Comparison of ENCODE assay signal across 19 cellular contexts in genomic region chr3:33419948-33420347, GRCh38. TPM values are rescaled to one million over a fixed set of nuclear protein-coding genes. Genes with fewer than 3 reads are reported as not detected.
DNase-seq lines count a peak whose midpoint lies in the region; ATAC-seq, FAIRE-seq and TF ChIP-seq lines count a peak whose summit lies in the region.
"Had no signal": no experiment of that assay in that cellular context is flagged by ENCODE, and none has a peak within 500 bp of the region (broad histone marks: within the 10 kb centered on the region; RNA-seq: fewer than 3 reads in every experiment).

No MANE protein-coding gene starts in this region.

- POLR2A ChIA-PET in GM12878 (lab: Charles Lee), result no interaction called here

- peak; percentile 54 for FAIRE-seq in GM12878 (lab: Jason Lieb, UNC)
- no peak for FAIRE-seq in urothelium cell line (lab: Jason Lieb, UNC)

- ATAC-seq in GM18858 (IDR thresholded peaks at IDR 0.05; ENCODE audit: unreplicated experiment) (peak; percentile 60), HG03571 (IDR thresholded peaks at IDR 0.05; ENCODE audit: unreplicated experiment) (peak; percentile 80), GM12878 (peak; percentile 68), HG03521 (IDR thresholded peaks at IDR 0.05; ENCODE audit: unreplicated experiment) (no peak)
- ATAC-seq: body of pancreas, heart right ventricle, T-cell had no signal

- SMC1A ChIA-PET in GM12878 (lab: Charles Lee; ENCODE audit: uncharacterized antibody, unreplicated experiment), result interaction anchor here (1.0 to 1.4 kb wide), 3 partner anchors 10 to 47 kb away, joined by 3 to 5 read pairs (median 3); no protein-coding TSS in a partner anchor

- DNase-seq in CD1c-positive myeloid dendritic cell (ENCODE audit: extremely low spot score) (peak; percentile 44), GM12878 (ENCODE audit: low read depth, low spot score) (no peak), urothelium cell line (ENCODE audit: low spot score) (no peak), foreskin fibroblast (no peak), OCI-M2 (lab: John Stamatoyannopoulos, UW; ENCODE audit: unreplicated experiment) (no peak)
- DNase-seq: AML-193, body of pancreas, DMS79, heart right ventricle, MG63, NCI-H2081 treated with DMSO at 0.1 percent for 48 hours, NCI-H69, T-cell, uterus had no signal

- H3K4me2 ChIP-seq in GM12878 (ENCODE audit: control insufficient read depth, insufficient read depth), result peak overlapping the region; percentile 65

- H3K4me3 ChIP-seq in GM12878 (no peak overlapping the region), foreskin fibroblast (ENCODE audit: low read depth in 1 of 2, low read length in 2 of 2) (no peak overlapping the region)
- H3K4me3 ChIP-seq: body of pancreas, esophagus muscularis mucosa, heart right ventricle, MG63, prostate gland, uterus had no signal

- no peaks in the 10 kb centered on the region for H4K20me1 ChIP-seq in GM12878 (ENCODE audit: control insufficient read depth, insufficient read depth)

- H3K9ac ChIP-seq in GM12878 (ENCODE audit: control insufficient read depth, insufficient read depth, low read length), result no peak overlapping the region

- TF ChIP-seq CTCF in GM12878 (IDR thresholded peaks at IDR 0.05 in 2 of 3, conservative IDR thresholded peaks at IDR 0.05 in 1 of 3; ENCODE audit: control insufficient read depth in 2 of 3, extremely low read depth in 1 of 3, insufficient read depth in 1 of 3, low read depth in 3 of 3, low read length in 3 of 3) (no peak), foreskin fibroblast (IDR thresholded peaks at IDR 0.05; ENCODE audit: low read depth, low read length) (no peak)

- intact Hi-C loops in GM12878 (cut with micrococcal nuclease; ENCODE audit: unreplicated experiment), result no loop called here

- TF ChIP-seq RAD21 in GM12878 (IDR thresholded peaks at IDR 0.05; ENCODE audit: insufficient read depth, low read depth, low read length), result no peak

- no peak for TF ChIP-seq EP300 in GM12878 (IDR thresholded peaks at IDR 0.05; ENCODE audit: borderline replicate concordance in 1 of 2, control insufficient read depth in 1 of 2, low read depth in 2 of 2, low read length in 2 of 2)

- peak overlapping the region; percentile 42; the same call in 1 of the 2 replicates for H3K27ac ChIP-seq in GM12878 (ENCODE audit: control insufficient read depth, insufficient read depth)
- H3K27ac ChIP-seq: body of pancreas, esophagus muscularis mucosa, prostate gland, uterus had no signal

- CTCF ChIA-PET in GM12878 (lab: Yijun Ruan, JAX), result interaction anchor here (0.7 to 1.7 kb wide), 4 partner anchors 9 to 288 kb away, joined by 3 to 5 read pairs (median 4); no protein-coding TSS in a partner anchor

- no peak overlapping the region for H2AFZ ChIP-seq in GM12878 (ENCODE audit: control insufficient read depth, low read depth, low read length)

- peaks cover 16% of the 10 kb centered on the region for H3K79me2 ChIP-seq in GM12878 (ENCODE audit: control insufficient read depth, insufficient read depth, low read length)

- no peaks in the 10 kb centered on the region for H3K27me3 ChIP-seq in GM12878 (replicated peaks in 1 of 2; ENCODE audit: control insufficient read depth in 2 of 2, insufficient read depth in 2 of 2, low read length in 1 of 2)
- H3K27me3 ChIP-seq: body of pancreas, esophagus muscularis mucosa, heart right ventricle, MG63, uterus had no signal

- peaks cover 0 to 21% of the 10 kb centered on the region in 2 experiments; a peak in 3 of 4 replicates for H3K36me3 ChIP-seq in GM12878 (ENCODE audit: control insufficient read depth in 2 of 2, insufficient read depth in 2 of 2, low read length in 1 of 2)
- H3K36me3 ChIP-seq: prostate gland, uterus had no signal

- in situ Hi-C loops in GM12878 (cut with MboI), result no loop called here

- no TSS peak for BruUV-seq in GM12878 (replicated peaks; lab: Mats Ljungman, UMichigan)

- RAD21 ChIA-PET in GM12878 (lab: Charles Lee; ENCODE audit: unreplicated experiment), result interaction anchor here (0.7 to 1.4 kb wide), 2 partner anchors 18 to 297 kb away, joined by 4 to 7 read pairs; no protein-coding TSS in a partner anchor

- peaks cover 11% of the 10 kb centered on the region for H3K4me1 ChIP-seq in GM12878 (ENCODE audit: control insufficient read depth, insufficient read depth, low read length)
- H3K4me1 ChIP-seq: prostate gland, uterus had no signal

- 100% methylated on average over 1 of the region's 1 CpG for WGBS in GM12878 (ENCODE audit: insufficient coverage, insufficient replicate concordance, low lambda C conversion rate, missing lambda C conversion rate)

- H3K9me3 ChIP-seq in GM12878 (replicated peaks; ENCODE audit: control insufficient read depth, insufficient read depth, low read length), result peaks cover 5% of the 10 kb centered on the region; the same call in 2 of the 3 replicates
- H3K9me3 ChIP-seq: body of pancreas, esophagus muscularis mucosa, heart right ventricle, MG63, prostate gland, uterus had no signal

- TF ChIP-seq POLR2A in GM12878 (IDR thresholded peaks at IDR 0.05; ENCODE audit: low read depth, low read length), result no peak

TF ChIP-seq in GM12878, 131 proteins besides CTCF, POLR2A, EP300 and RAD21 (continues in another document):
- TF ChIP-seq FOS (IDR thresholded peaks at IDR 0.05; ENCODE audit: borderline replicate concordance, extremely low read depth, insufficient read length) (no peak), CUX1 (IDR thresholded peaks at IDR 0.05; ENCODE audit: insufficient replicate concordance, low read depth, low read length) (no peak), SMAD5 (IDR thresholded peaks at IDR 0.05; ENCODE audit: low read depth) (no peak), ZNF217 (IDR thresholded peaks at IDR 0.05) (no peak), SUPT20H (IDR thresholded peaks at IDR 0.05; ENCODE audit: borderline replicate concordance, control insufficient read depth, low read depth, low read length) (no peak), SUZ12 (IDR thresholded peaks at IDR 0.05; ENCODE audit: unreplicated experiment) (no peak), RUNX3 (IDR thresholded peaks at IDR 0.05; ENCODE audit: low read length) (no peak), TCF3 (IDR thresholded peaks at IDR 0.05; ENCODE audit: borderline replicate concordance, insufficient read depth, low read depth, low read length) (no peak), RELA (IDR thresholded peaks at IDR 0.05; ENCODE audit: borderline replicate concordance, partially characterized antibody) (no peak)

RNA-seq across cellular contexts. Expression of gene UBP1, which starts 20.3 kb away (rescaled TPM):
- total RNA-seq in GM12878 (2013; cell fraction: nucleolus; rRNA removed), result 186 and 190 TPM in 2 replicates
- total RNA-seq in GM12878 (2014; rRNA removed) (55.7 and 60.4 TPM in 2 replicates), GM12878 (2014; rRNA removed; fragmentation: Illumina TruSeq; extraction: Trizol) (44.3 and 49.0 TPM in 2 replicates), GM12878 (2021) (58.5 and 69.1 TPM in 2 replicates)
- polyA plus RNA-seq in GM12878 (2011; ENCODE audit: low read depth), result 30.4 TPM
- polyA plus RNA-seq in GM12878 (2011; rRNA removed) (89.3 and 98.6 TPM in 2 replicates), GM12878 (2014; fragmentation: Illumina TruSeq; extraction: Trizol) (93.6 and 110 TPM in 2 replicates), GM12878 (2014; fragmentation: Nextera tagmentation; extraction: Ambion mirVana) (10 to 100 TPM in 1 of 2 experiments, 1 to 10 TPM in 1; 9.8 to 14.4 TPM), GM12878 (2014; rRNA removed) (77.9 and 80.1 TPM in 2 replicates), GM12878 (2016; fragmentation: Nextera tagmentation; extraction: Ambion mirVana) (10 to 100 TPM in 1 of 2 experiments, 1 to 10 TPM in 1; 9.3 to 15.0 TPM)
- 50.6 and 51.8 TPM in 2 replicates for polyA plus RNA-seq in GM12878 (2011; cell fraction: cytosol; rRNA removed)
- polyA plus RNA-seq in GM12878 (2011; cell fraction: nucleus; rRNA removed), result 218 and 240 TPM in 2 replicates
- polyA plus RNA-seq in GM12878 (2012), result 41.9 and 43.7 TPM in 2 replicates
- polyA minus RNA-seq in GM12878 (2011; rRNA and poly(A)+ RNA removed), result 58.3 and 102 TPM in 2 replicates
- 18.8 and 30.7 TPM in 2 replicates for polyA minus RNA-seq in GM12878 (2011; cell fraction: cytosol; rRNA and poly(A)+ RNA removed)
- polyA minus RNA-seq in GM12878 (2011; cell fraction: nucleus; rRNA and poly(A)+ RNA removed), result 62.7 and 83.5 TPM in 2 replicates
